Comparison of ENCODE assay signal across 8 cellular contexts in genomic region chr3:48465531-48466378, GRCh38. TPM values are rescaled to one million over a fixed set of nuclear protein-coding genes. Genes with fewer than 3 reads are reported as not detected.
DNase-seq lines count a peak whose midpoint lies in the region; ATAC-seq, FAIRE-seq and TF ChIP-seq lines count a peak whose summit lies in the region.

No MANE protein-coding gene starts in this region.

- H3K27ac Mint-ChIP-seq in T-helper 17 cell, result peak overlapping the region; percentile 97
- H3K27ac Mint-ChIP-seq in progenitor cell of endocrine pancreas, result peak overlapping the region; percentile 98

- intact Hi-C loops in left ventricle myocardium superior (cut with micrococcal nuclease), result no loop called here

- H3K4me1 Mint-ChIP-seq in T-helper 17 cell (peaks cover 39% of the 10 kb centered on the region), progenitor cell of endocrine pancreas (ENCODE audit: low read depth) (peaks cover 18% of the 10 kb centered on the region)

- H3K36me3 Mint-ChIP-seq in T-helper 17 cell (ENCODE audit: low read depth), result peaks cover 3% of the 10 kb centered on the region
- H3K36me3 Mint-ChIP-seq in progenitor cell of endocrine pancreas (ENCODE audit: insufficient read depth), result peaks cover 10% of the 10 kb centered on the region

- no peaks in the 10 kb centered on the region for H3K9me3 Mint-ChIP-seq in progenitor cell of endocrine pancreas (ENCODE audit: low read depth)

- H3K4me3 ChIP-seq in GM08714 (ENCODE audit: low read length), result peak overlapping the region; percentile 79

- DNase-seq in HEK293T (ENCODE audit: extremely low spot score), result peak; percentile 36
- peak; percentile 81 for DNase-seq in NAMALWA (ENCODE audit: low spot score)
- peak; percentile 58 to 66 (median 65) for DNase-seq in T-helper 17 cell
- DNase-seq in anterior cingulate cortex (lab: John Stamatoyannopoulos, UW), result peak; percentile 63 to 99 (median 96)
- DNase-seq in left ventricle myocardium superior, result peak; percentile 95
- peak; percentile 85 for DNase-seq in progenitor cell of endocrine pancreas (ENCODE audit: low spot score, unreplicated experiment)
- DNase-seq in urothelium cell line (ENCODE audit: low spot score), result peak; percentile 97

- CTCF ChIA-PET in HEK293T (lab: Yijun Ruan, JAX), result no interaction called here

- H3K27me3 Mint-ChIP-seq in T-helper 17 cell, result no peaks in the 10 kb centered on the region
- H3K27me3 Mint-ChIP-seq in progenitor cell of endocrine pancreas, result no peaks in the 10 kb centered on the region

- H3K9me3 ChIP-seq in T-helper 17 cell (ENCODE audit: control insufficient read depth, low read length, poor library complexity, severe bottlenecking), result no peaks in the 10 kb centered on the region

- H3K4me3 Mint-ChIP-seq in T-helper 17 cell (peak overlapping the region; percentile 95), progenitor cell of endocrine pancreas (ENCODE audit: low read depth) (peak overlapping the region; percentile 56)

- peak; percentile 71 for TF ChIP-seq CTCF in progenitor cell of endocrine pancreas (IDR thresholded peaks at IDR 0.05; ENCODE audit: unreplicated experiment)

- POLR2A ChIA-PET in HEK293T (lab: Yijun Ruan, JAX), result interaction anchor here (1.1 to 1.3 kb wide), 3 partner anchors 15 to 39 kb away, joined by 4 to 5 read pairs (median 4); partner anchors contain the start of genes ATRIP and SHISA5

- FAIRE-seq in urothelium cell line (lab: Jason Lieb, UNC), result peak; percentile 96

- ATAC-seq in T-helper 17 cell (peak; percentile 96), left ventricle myocardium superior (peak; percentile 94)

TF ChIP-seq in HEK293T, 16 proteins besides CTCF, POLR2A, EP300 and RAD21:
- no peak for TF ChIP-seq BHLHE40 (IDR thresholded peaks at IDR 0.05; ENCODE audit: borderline replicate concordance)
- no peak for TF ChIP-seq ZNF384 (IDR thresholded peaks at IDR 0.05)
- TF ChIP-seq TARDBP (IDR thresholded peaks at IDR 0.05), result no peak
- no peak for TF ChIP-seq FOXA1 (IDR thresholded peaks at IDR 0.05)
- TF ChIP-seq FOXM1 (IDR thresholded peaks at IDR 0.05; ENCODE audit: borderline replicate concordance), result no peak
- no peak for TF ChIP-seq SP1 (IDR thresholded peaks at IDR 0.05)
- TF ChIP-seq FOXK2 (IDR thresholded peaks at IDR 0.05), result no peak
- TF ChIP-seq CTBP1 (IDR thresholded peaks at IDR 0.05; ENCODE audit: borderline replicate concordance), result no peak
- no peak for TF ChIP-seq HDGF (IDR thresholded peaks at IDR 0.05; ENCODE audit: borderline replicate concordance)
- no peak for TF ChIP-seq NFRKB (IDR thresholded peaks at IDR 0.05)
- TF ChIP-seq LEF1 (IDR thresholded peaks at IDR 0.05; ENCODE audit: borderline replicate concordance), result no peak
- TF ChIP-seq L3MBTL2 (conservative IDR thresholded peaks at IDR 0.05), result no peak
- no peak for TF ChIP-seq ARNT (IDR thresholded peaks at IDR 0.05)
- no peak for TF ChIP-seq SUZ12 (IDR thresholded peaks at IDR 0.05)
- TF ChIP-seq PKNOX1 (IDR thresholded peaks at IDR 0.05), result no peak
- TF ChIP-seq ELF4 (IDR thresholded peaks at IDR 0.05), result no peak

RNA-seq across cellular contexts. Expression of gene ATRIP, which starts 19.2 kb away (rescaled TPM):
- total RNA-seq in T-helper 17 cell, result 1 to 10 TPM; 7.6 to 9.3 TPM
- 4.9 TPM for total RNA-seq in left ventricle myocardium superior
- total RNA-seq in progenitor cell of endocrine pancreas, result 13.8 and 15.2 TPM in 2 replicates

RNA-seq across cellular contexts. Expression of gene TMA7, which starts 25.7 kb away (rescaled TPM):
- total RNA-seq in T-helper 17 cell (100 to 1,000 TPM; 226 to 233 TPM), left ventricle myocardium superior (262 TPM), progenitor cell of endocrine pancreas (236 and 253 TPM in 2 replicates)

RNA-seq across cellular contexts. Expression of gene CCDC51, which starts 25.8 kb away (rescaled TPM):
- 1 to 10 TPM; 4.1 TPM for total RNA-seq in T-helper 17 cell
- total RNA-seq in left ventricle myocardium superior, result 13.3 TPM
- 11.4 and 13.2 TPM in 2 replicates for total RNA-seq in progenitor cell of endocrine pancreas

RNA-seq across cellular contexts. Expression of gene PLXNB1, which starts 35.9 kb away (rescaled TPM):
- total RNA-seq in T-helper 17 cell (1 to 10 TPM; 2.4 to 4.1 TPM), left ventricle myocardium superior (50.8 TPM), progenitor cell of endocrine pancreas (535 and 543 TPM in 2 replicates)

RNA-seq across cellular contexts. Expression of gene SHISA5, which starts 38.2 kb away (rescaled TPM):
- 100 to 1,000 TPM; 148 to 188 TPM for total RNA-seq in T-helper 17 cell
- 39.1 TPM for total RNA-seq in left ventricle myocardium superior
- 157 and 162 TPM in 2 replicates for total RNA-seq in progenitor cell of endocrine pancreas

Comparison
In these comparisons a context has a peak if more than half of its experiments do, and no peak if none do; other contexts are left out.
1. Peak in every context shown above with its lines: DNase-seq, ATAC-seq and H3K4me3 ChIP-seq.
2. DNase-seq: peak in every context shown above with its lines; median percentile 97 in urothelium cell line; 96 in anterior cingulate cortex; 95 in left ventricle myocardium superior; 85 in progenitor cell of endocrine pancreas; 81 in NAMALWA; 65 in T-helper 17 cell; 36 in HEK293T.